ENCODE assay signal across 1 cellular context in genomic region chr2:201970786-201971108, GRCh38.
TF ChIP-seq lines count a peak whose summit lies in the region.

No MANE protein-coding gene starts in this region.

TF ChIP-seq in H1, 55 proteins besides CTCF, POLR2A, EP300 and RAD21:
- TF ChIP-seq HDAC2 (IDR thresholded peaks at IDR 0.05; ENCODE audit: borderline replicate concordance in 1 of 2, low read depth in 2 of 2, low read length in 2 of 2) (no peak), CHD1 (IDR thresholded peaks at IDR 0.05; ENCODE audit: low read depth, low read length) (no peak), MAX (IDR thresholded peaks at IDR 0.05) (no peak), KDM1A (IDR thresholded peaks at IDR 0.05; ENCODE audit: borderline replicate concordance, low read length) (no peak), SP2 (IDR thresholded peaks at IDR 0.05; ENCODE audit: low read length) (no peak), RNF2 (IDR thresholded peaks at IDR 0.05; ENCODE audit: borderline replicate concordance, low read depth, low read length, missing control alignments, poor library complexity, severe bottlenecking) (no peak), NRF1 (IDR thresholded peaks at IDR 0.05; ENCODE audit: low read depth, low read length) (no peak), BCL11A (IDR thresholded peaks at IDR 0.05; ENCODE audit: low read depth in 2 of 2, low read length in 2 of 2) (no peak), JUND (IDR thresholded peaks at IDR 0.05; ENCODE audit: low read length) (no peak), NANOG (IDR thresholded peaks at IDR 0.05; ENCODE audit: insufficient read depth, low read depth, low read length, poor library complexity, severe bottlenecking) (no peak), TCF12 (IDR thresholded peaks at IDR 0.05; ENCODE audit: low read depth, low read length) (no peak), SP4 (IDR thresholded peaks at IDR 0.05; ENCODE audit: low read length) (no peak)
